8 cellular contexts compared by ENCODE assay signal in genomic region chr4:47914219-47914925, GRCh38. TPM values are rescaled to one million over a fixed set of nuclear protein-coding genes. Genes with fewer than 3 reads are reported as not detected.
DNase-seq lines count a peak whose midpoint lies in the region; ATAC-seq and TF ChIP-seq lines count a peak whose summit lies in the region.

Gene NFXL1, minus strand, starts transcription at chr4:47914583. Its CDS starts 380 bp downstream, at chr4:47914203.

- no peaks in the 10 kb centered on the region for H3K27me3 Mint-ChIP-seq in activated T-cell treated with anti-CD3 and anti-CD28 coated beads, Interleukin-2, amount 50 U/mL, for 24 hours

- DNase-seq in DMS79 (lab: John Stamatoyannopoulos, UW) (peak; percentile 90), KG1 (lab: John Stamatoyannopoulos, UW) (peak; percentile 92)
- peak; percentile 95 for DNase-seq in activated T-cell treated with anti-CD3 and anti-CD28 coated beads, Interleukin-2, amount 50 U/mL, for 24 hours
- DNase-seq in stimulated activated CD8-positive, alpha-beta memory T cell treated with anti-CD3 and anti-CD28 coated beads, Interleukin-4, amount 100 ng/mL, for 48 hours = peak; percentile 97

- H3K4me1 Mint-ChIP-seq in activated T-cell treated with anti-CD3 and anti-CD28 coated beads, Interleukin-2, amount 50 U/mL, for 24 hours (ENCODE audit: low read depth) = peaks cover 35% of the 10 kb centered on the region

- H3K36me3 Mint-ChIP-seq in activated T-cell treated with anti-CD3 and anti-CD28 coated beads, Interleukin-2, amount 50 U/mL, for 24 hours (ENCODE audit: low read depth) = peaks cover 40% of the 10 kb centered on the region

- peak; percentile 97 for ATAC-seq in GM21737 (IDR thresholded peaks at IDR 0.05; ENCODE audit: unreplicated experiment)
- ATAC-seq in esophagus mucosa = peak; percentile 99

- peak within 1 kb of the TSS; percentile 90 for H3K9ac ChIP-seq in mucosa of stomach (ENCODE audit: low read length)

- peak within 1 kb of the TSS; percentile 99 for H3K4me3 ChIP-seq in mucosa of stomach (ENCODE audit: low read length)

- H3K27me3 ChIP-seq in mucosa of stomach (ENCODE audit: control insufficient read depth, insufficient read depth, low read length) = no peaks in the 10 kb centered on the region

- H3K9me3 ChIP-seq in mucosa of stomach (ENCODE audit: control insufficient read depth, low read length) = no peaks in the 10 kb centered on the region

- no peaks in the 10 kb centered on the region for H3K36me3 ChIP-seq in mucosa of stomach (ENCODE audit: control insufficient read depth, insufficient read depth, low read length)

- peaks cover 3% of the 10 kb centered on the region for H3K9me3 Mint-ChIP-seq in activated T-cell treated with anti-CD3 and anti-CD28 coated beads, Interleukin-2, amount 50 U/mL, for 24 hours

- peak within 1 kb of the TSS; percentile 97 for H3K4me3 Mint-ChIP-seq in activated T-cell treated with anti-CD3 and anti-CD28 coated beads, Interleukin-2, amount 50 U/mL, for 24 hours

- H3K4me1 ChIP-seq in mucosa of stomach (ENCODE audit: control insufficient read depth, insufficient read depth, low read length) = peaks cover 6% of the 10 kb centered on the region

- peak within 1 kb of the TSS; percentile 98 for H3K27ac Mint-ChIP-seq in activated T-cell treated with anti-CD3 and anti-CD28 coated beads, Interleukin-2, amount 50 U/mL, for 24 hours

TF ChIP-seq in PFSK-1, 5 proteins besides CTCF, POLR2A, EP300 and RAD21:
- TF ChIP-seq POLR2AphosphoS5 (IDR thresholded peaks at IDR 0.05; ENCODE audit: low read depth, low read length) = peak; percentile 91
- TF ChIP-seq TAF1 (IDR thresholded peaks at IDR 0.05; ENCODE audit: borderline replicate concordance, insufficient read depth, low read length) = peak; percentile 79; the same call in 1 of the 2 replicates
- TF ChIP-seq, protein P1, sequence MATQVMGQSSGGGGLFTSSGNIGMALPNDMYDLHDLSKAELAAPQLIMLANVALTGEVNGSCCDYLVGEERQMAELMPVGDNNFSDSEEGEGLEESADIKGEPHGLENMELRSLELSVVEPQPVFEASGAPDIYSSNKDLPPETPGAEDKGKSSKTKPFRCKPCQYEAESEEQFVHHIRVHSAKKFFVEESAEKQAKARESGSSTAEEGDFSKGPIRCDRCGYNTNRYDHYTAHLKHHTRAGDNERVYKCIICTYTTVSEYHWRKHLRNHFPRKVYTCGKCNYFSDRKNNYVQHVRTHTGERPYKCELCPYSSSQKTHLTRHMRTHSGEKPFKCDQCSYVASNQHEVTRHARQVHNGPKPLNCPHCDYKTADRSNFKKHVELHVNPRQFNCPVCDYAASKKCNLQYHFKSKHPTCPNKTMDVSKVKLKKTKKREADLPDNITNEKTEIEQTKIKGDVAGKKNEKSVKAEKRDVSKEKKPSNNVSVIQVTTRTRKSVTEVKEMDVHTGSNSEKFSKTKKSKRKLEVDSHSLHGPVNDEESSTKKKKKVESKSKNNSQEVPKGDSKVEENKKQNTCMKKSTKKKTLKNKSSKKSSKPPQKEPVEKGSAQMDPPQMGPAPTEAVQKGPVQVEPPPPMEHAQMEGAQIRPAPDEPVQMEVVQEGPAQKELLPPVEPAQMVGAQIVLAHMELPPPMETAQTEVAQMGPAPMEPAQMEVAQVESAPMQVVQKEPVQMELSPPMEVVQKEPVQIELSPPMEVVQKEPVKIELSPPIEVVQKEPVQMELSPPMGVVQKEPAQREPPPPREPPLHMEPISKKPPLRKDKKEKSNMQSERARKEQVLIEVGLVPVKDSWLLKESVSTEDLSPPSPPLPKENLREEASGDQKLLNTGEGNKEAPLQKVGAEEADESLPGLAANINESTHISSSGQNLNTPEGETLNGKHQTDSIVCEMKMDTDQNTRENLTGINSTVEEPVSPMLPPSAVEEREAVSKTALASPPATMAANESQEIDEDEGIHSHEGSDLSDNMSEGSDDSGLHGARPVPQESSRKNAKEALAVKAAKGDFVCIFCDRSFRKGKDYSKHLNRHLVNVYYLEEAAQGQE (IDR thresholded peaks at IDR 0.05; ENCODE audit: insufficient read depth in 1 of 2, low read depth in 2 of 2, low read length in 2 of 2) = no peak
- no peak for TF ChIP-seq SIN3A (IDR thresholded peaks at IDR 0.05; ENCODE audit: borderline replicate concordance, insufficient read depth, low read length)
- peak; percentile 75 for TF ChIP-seq FOXP2 (optimal IDR thresholded peaks at IDR 0.05; ENCODE audit: borderline replicate concordance, extremely low read depth, extremely low read length, insufficient read depth)
TF ChIP-seq in PFSK-1: peak in this region for 3.

RNA-seq across cellular contexts. Expression of gene NFXL1, which starts in this region (rescaled TPM):
- 5.7 TPM for polyA plus RNA-seq in PFSK-1 (2012; ENCODE audit: insufficient read length, low read depth)
- 9.7 TPM for total RNA-seq in esophagus mucosa

Comparison
In these comparisons a context has a peak if more than half of its experiments do, and no peak if none do; other contexts are left out.
1. Peak in every context shown above with its lines: DNase-seq, ATAC-seq and H3K4me3 ChIP-seq.